ENCODE assay signal across 31 cellular contexts in genomic region chr3:48128779-48129178, GRCh38. TPM values are rescaled to one million over a fixed set of nuclear protein-coding genes. Genes with fewer than 3 reads are reported as not detected.
"Had no signal": no experiment of that assay in that cellular context is flagged by ENCODE, and none has a peak within 500 bp of the region (broad histone marks: within the 10 kb centered on the region; RNA-seq: fewer than 3 reads in every experiment).

No MANE protein-coding gene starts in this region.

- H3K36me3 ChIP-seq: gastrocnemius medialis, neural progenitor cell, sigmoid colon, thoracic aorta, vagina had no signal

- H3K9me3 Mint-ChIP-seq: activated CD4-positive, alpha-beta T cell treated with anti-CD3 and anti-CD28 coated beads, Interleukin-2, amount 10 ng/mL, durations not matched to agents 24 days and 14 days; activated CD8-positive, alpha-beta T cell treated with anti-CD3 and anti-CD28 coated beads for 36 hours; activated naive CD4-positive, alpha-beta T cell treated with anti-CD3 and anti-CD28 coated beads, Interleukin-2, amount 50 U/mL, for 24 hours; activated T-helper 1 cell treated with anti-CD3 and anti-CD28 coated beads, Interleukin-12 subunit alpha, Interleukin-12 subunit beta, Interleukin-2, Interleukin-4 antibody, amounts not matched to agents 30 ng/mL and 10 ng/mL and 1 ng/mL, durations not matched to agents 14 hours and 24 hours and 36 hours; mesothelial cell of epicardium; naive thymus-derived CD8-positive, alpha-beta T cell; neural progenitor cell; type B pancreatic cell had no signal

- H3K27me3 ChIP-seq: body of pancreas, gastrocnemius medialis, neural progenitor cell, sigmoid colon, vagina had no signal

- DNase-seq: activated CD4-positive, alpha-beta T cell treated with anti-CD3 and anti-CD28 coated beads, Interleukin-2, amount 10 ng/mL, durations not matched to agents 24 days and 14 days; activated CD8-positive, alpha-beta memory T cell treated with anti-CD3 and anti-CD28 coated beads, Interleukin-2, amount 10 ng/mL, durations not matched to agents 7 days and 5 days; activated CD8-positive, alpha-beta T cell treated with anti-CD3 and anti-CD28 coated beads for 36 hours; activated gamma-delta T cell treated with Interleukin-2 at 50 U/mL for 16 hours; anterior cingulate cortex; body of pancreas; central memory CD4-positive, alpha-beta T cell; dermis blood vessel endothelial cell; effector CD8-positive, alpha-beta T cell; gastrocnemius medialis; head of caudate nucleus; hypothalamus; posterior cingulate gyrus; sigmoid colon; stimulated activated CD4-positive, alpha-beta T cell treated with anti-CD3 and anti-CD28 coated beads, Interleukin-2, amount 100 ng/mL, for 48 hours; stimulated activated CD8-positive, alpha-beta memory T cell treated with anti-CD3 and anti-CD28 coated beads, Interleukin-4, amount 100 ng/mL, for 48 hours; stimulated activated naive CD4-positive, alpha-beta T cell treated with Interleukin-2 at 50 U/mL for 16 hours; T-helper 2 cell had no signal

- H3K4me3 ChIP-seq: body of pancreas, gastrocnemius medialis, lung, neural progenitor cell, sigmoid colon, smooth muscle cell, thoracic aorta, vagina had no signal

- H3K4me1 Mint-ChIP-seq: activated naive CD4-positive, alpha-beta T cell treated with anti-CD3 and anti-CD28 coated beads, Interleukin-2, amount 50 U/mL, for 24 hours; naive thymus-derived CD8-positive, alpha-beta T cell had no signal

- H3K27ac ChIP-seq: body of pancreas, neural progenitor cell, thoracic aorta, VCaP had no signal

- ATAC-seq: activated CD4-positive, CD25-positive, alpha-beta regulatory T cell treated with anti-CD3 and anti-CD28 coated beads, Interleukin-2, amount 50 U/mL, for 24 hours; activated CD8-positive, alpha-beta memory T cell treated with anti-CD3 and anti-CD28 coated beads, Interleukin-2, amount 10 ng/mL, durations not matched to agents 7 days and 5 days; activated CD8-positive, alpha-beta T cell treated with anti-CD3 and anti-CD28 coated beads for 36 hours; body of pancreas; gastrocnemius medialis; left lobe of liver; naive thymus-derived CD8-positive, alpha-beta T cell had no signal

- H2AFZ ChIP-seq: neural progenitor cell had no signal

- H3K4me3 Mint-ChIP-seq: activated CD4-positive, alpha-beta T cell treated with anti-CD3 and anti-CD28 coated beads, Interleukin-2, amount 10 ng/mL, durations not matched to agents 24 days and 14 days; activated CD8-positive, alpha-beta memory T cell treated with anti-CD3 and anti-CD28 coated beads, Interleukin-2, amount 10 ng/mL, durations not matched to agents 7 days and 5 days; activated CD8-positive, alpha-beta T cell treated with anti-CD3 and anti-CD28 coated beads for 36 hours; activated naive CD4-positive, alpha-beta T cell treated with anti-CD3 and anti-CD28 coated beads, Interleukin-2, amount 50 U/mL, for 24 hours; activated T-helper 1 cell treated with anti-CD3 and anti-CD28 coated beads, Interleukin-12 subunit alpha, Interleukin-12 subunit beta, Interleukin-2, Interleukin-4 antibody, amounts not matched to agents 30 ng/mL and 10 ng/mL and 1 ng/mL, durations not matched to agents 14 hours and 24 hours and 36 hours; mesothelial cell of epicardium; naive thymus-derived CD8-positive, alpha-beta T cell; neural progenitor cell; type B pancreatic cell had no signal

- H3K4me1 ChIP-seq: body of pancreas had no signal

- H3K27me3 Mint-ChIP-seq: activated CD4-positive, alpha-beta T cell treated with anti-CD3 and anti-CD28 coated beads, Interleukin-2, amount 10 ng/mL, durations not matched to agents 24 days and 14 days; activated CD8-positive, alpha-beta memory T cell treated with anti-CD3 and anti-CD28 coated beads, Interleukin-2, amount 10 ng/mL, durations not matched to agents 7 days and 5 days; activated CD8-positive, alpha-beta T cell treated with anti-CD3 and anti-CD28 coated beads for 36 hours; activated naive CD4-positive, alpha-beta T cell treated with anti-CD3 and anti-CD28 coated beads, Interleukin-2, amount 50 U/mL, for 24 hours; type B pancreatic cell had no signal

- H3K27ac Mint-ChIP-seq: activated CD4-positive, alpha-beta T cell treated with anti-CD3 and anti-CD28 coated beads, Interleukin-2, amount 10 ng/mL, durations not matched to agents 24 days and 14 days; activated CD8-positive, alpha-beta memory T cell treated with anti-CD3 and anti-CD28 coated beads, Interleukin-2, amount 10 ng/mL, durations not matched to agents 7 days and 5 days; activated CD8-positive, alpha-beta T cell treated with anti-CD3 and anti-CD28 coated beads for 36 hours; activated naive CD4-positive, alpha-beta T cell treated with anti-CD3 and anti-CD28 coated beads, Interleukin-2, amount 50 U/mL, for 24 hours; activated T-helper 1 cell treated with anti-CD3 and anti-CD28 coated beads, Interleukin-12 subunit alpha, Interleukin-12 subunit beta, Interleukin-2, Interleukin-4 antibody, amounts not matched to agents 30 ng/mL and 10 ng/mL and 1 ng/mL, durations not matched to agents 14 hours and 24 hours and 36 hours; naive thymus-derived CD8-positive, alpha-beta T cell; neural progenitor cell; type B pancreatic cell had no signal

- H3K9me3 ChIP-seq: body of pancreas, gastrocnemius medialis, sigmoid colon, thoracic aorta, vagina had no signal

- H3K36me3 Mint-ChIP-seq: activated CD8-positive, alpha-beta memory T cell treated with anti-CD3 and anti-CD28 coated beads, Interleukin-2, amount 10 ng/mL, durations not matched to agents 7 days and 5 days; activated naive CD4-positive, alpha-beta T cell treated with anti-CD3 and anti-CD28 coated beads, Interleukin-2, amount 50 U/mL, for 24 hours; mesothelial cell of epicardium; naive thymus-derived CD8-positive, alpha-beta T cell; neural progenitor cell; type B pancreatic cell had no signal

- H3K4me2 ChIP-seq: neural progenitor cell had no signal

- H3K9ac ChIP-seq: neural progenitor cell had no signal

RNA-seq across cellular contexts. Expression of gene CDC25A, which starts 59.4 kb away (rescaled TPM):
- total RNA-seq: naive thymus-derived CD8-positive, alpha-beta T cell had no signal
- polyA plus RNA-seq: naive thymus-derived CD8-positive, alpha-beta T cell had no signal
